8 cellular contexts compared by ENCODE assay signal in genomic region chr6:1608976-1609661, GRCh38. TPM values are rescaled to one million over a fixed set of nuclear protein-coding genes. Genes with fewer than 3 reads are reported as not detected.
DNase-seq lines count a peak whose midpoint lies in the region; ATAC-seq, FAIRE-seq and TF ChIP-seq lines count a peak whose summit lies in the region.

No MANE protein-coding gene starts in this region.

- H3K27me3 Mint-ChIP-seq in T-cell, result peaks cover 55 to 62% of the 10 kb centered on the region in 2 donors

- H3K27ac Mint-ChIP-seq in T-cell, result no peak overlapping the region

- DNase-seq in A549 (ENCODE audit: low read depth in 1 of 2, low spot score in 1 of 2) (no peak), T-cell (no peak), fibroblast of the aortic adventitia (ENCODE audit: low read depth) (peak; percentile 41), retina (peak; percentile 53), ureter (ENCODE audit: low spot score) (no peak)
- DNase-seq in activated effector memory CD4-positive, alpha-beta T cell treated with anti-CD3 and anti-CD28 coated beads, Interleukin-2, amount 50 U/mL, for 16 hours, result no peak

- peak overlapping the region; percentile 83 for H3K4me3 ChIP-seq in A549
- H3K4me3 ChIP-seq in fibroblast of the aortic adventitia (ENCODE audit: low read depth, low read length), result peak overlapping the region; percentile 64

- peak overlapping the region; percentile 99 for H3K4me2 ChIP-seq in A549

- TF ChIP-seq POLR2A in A549 (IDR thresholded peaks at IDR 0.05; ENCODE audit: low read length), result no peak

- H3K4me3 Mint-ChIP-seq in T-cell, result peak overlapping the region; percentile 50 to 70 (median 65)

- 0% methylated on average over 3 of the region's 70 CpGs for WGBS in A549 (ENCODE audit: missing lambda C conversion rate)

- no peaks in the 10 kb centered on the region for H3K9me3 ChIP-seq in A549

- CTCF ChIA-PET in A549 (lab: Yijun Ruan, JAX) (interaction anchor here (1.1 to 1.5 kb wide), 3 partner anchors 11 to 1025 kb away, joined by 4 read pairs; no protein-coding TSS in a partner anchor), T-cell (lab: Charles Lee) (no interaction called here)

- H3K4me1 ChIP-seq in A549, result peaks cover 13% of the 10 kb centered on the region; the same call in 2 of the 3 replicates

- H3K4me1 Mint-ChIP-seq in T-cell, result peaks cover 52 to 60% (median 54%) of the 10 kb centered on the region in 3 donors

- no peaks in the 10 kb centered on the region for H3K36me3 Mint-ChIP-seq in T-cell

- POLR2A ChIA-PET in A549 (lab: Yijun Ruan, JAX) (interaction anchor here (1.1 to 1.8 kb wide), 2 partner anchors 495 to 1025 kb away, joined by 5 to 10 read pairs; no protein-coding TSS in a partner anchor), T-cell (lab: Charles Lee) (no interaction called here)

- no peak for TF ChIP-seq EP300 in A549 (IDR thresholded peaks at IDR 0.05)

- FAIRE-seq in A549 (lab: Jason Lieb, UNC), result no peak

- no peak for TF ChIP-seq RAD21 in A549 (conservative IDR thresholded peaks at IDR 0.05 in 1 of 2, IDR thresholded peaks at IDR 0.05 in 1 of 2)

- H3K27ac ChIP-seq in A549, result peak overlapping the region; percentile 88 to 99

- TF ChIP-seq CTCF in A549 (IDR thresholded peaks at IDR 0.05), result no peak
- TF ChIP-seq CTCF in fibroblast of the aortic adventitia (IDR thresholded peaks at IDR 0.05; ENCODE audit: insufficient read depth, low read length), result no peak

- H3K9me3 Mint-ChIP-seq in T-cell, result no peaks in the 10 kb centered on the region

- ATAC-seq in A549 (peak in 1 of 2 experiments; percentile 3; a peak in 1 of 6 replicates), GM18909 (IDR thresholded peaks at IDR 0.05; ENCODE audit: poor library complexity, unreplicated experiment) (peak; percentile 3), T-cell (replicated peaks in 1 of 4) (peak in 1 of 4 experiments; percentile 8), HG03039 (IDR thresholded peaks at IDR 0.05; ENCODE audit: unreplicated experiment) (no peak)

TF ChIP-seq in A549, 52 proteins besides CTCF, POLR2A, EP300 and RAD21:
- TF ChIP-seq MAFK (IDR thresholded peaks at IDR 0.05; ENCODE audit: partially characterized antibody), result no peak
- TF ChIP-seq MAX (IDR thresholded peaks at IDR 0.05), result peak; percentile 77; the same call in 1 of the 2 replicates
- peak; percentile 32; the same call in 1 of the 2 replicates for TF ChIP-seq PHF8 (IDR thresholded peaks at IDR 0.05; ENCODE audit: borderline replicate concordance, low read depth)
- no peak for TF ChIP-seq BHLHE40 (IDR thresholded peaks at IDR 0.05; ENCODE audit: low read depth, low read length)
- TF ChIP-seq E2F6 (IDR thresholded peaks at IDR 0.05; ENCODE audit: borderline replicate concordance, low read depth), result peak; percentile 57; the same call in 1 of the 2 replicates
- no peak for TF ChIP-seq SMC3 (IDR thresholded peaks at IDR 0.05)
- peak; percentile 47; the same call in 1 of the 2 replicates for TF ChIP-seq RNF2 (IDR thresholded peaks at IDR 0.05; ENCODE audit: borderline replicate concordance, low read depth)
TF ChIP-seq in A549: peak in this region for 4.

RNA-seq across cellular contexts. Expression of gene FOXC1, which starts 0.6 kb away (rescaled TPM):
- 3.7 and 4.7 TPM in 2 replicates for polyA plus RNA-seq in A549 (2011; rRNA removed)
- 2.7 and 3.8 TPM in 2 replicates for polyA plus RNA-seq in A549 (2012; cell fraction: cytosol; rRNA removed)
- polyA plus RNA-seq in A549 (2012; cell fraction: nucleus; rRNA removed), result 3.3 and 5.3 TPM in 2 replicates
- polyA plus RNA-seq in A549 (2017; fragmentation: RNase III; extraction: RNeasy Plus Mini Kit Qiagen cat#74134 plus additional on column Dnase treatment), result 3.0 to 3.4 TPM (median 3.3 TPM) in 3 replicates
- 1.6 and 2.7 TPM in 2 replicates for polyA minus RNA-seq in A549 (2011; rRNA and poly(A)+ RNA removed)
- total RNA-seq in T-cell, result under 1 TPM in 3 of 5 donors, not detected in 2; 0.09 to 0.15 (median 0.12) TPM
- 4.4 and 15.7 TPM in 2 replicates for total RNA-seq in fibroblast of the aortic adventitia (ENCODE audit: low replicate concordance)
- 41.9 TPM for total RNA-seq in ureter

Comparison
In these comparisons a context has a peak if more than half of its experiments do, and no peak if none do; other contexts are left out.
1. DNase-seq: peak in fibroblast of the aortic adventitia (single experiment) and retina (single experiment); none in A549 (0 of 2), T-cell (0 of 34), ureter (single experiment) and activated effector memory CD4-positive, alpha-beta T cell treated with anti-CD3 and anti-CD28 coated beads, Interleukin-2, amount 50 U/mL, for 16 hours (single experiment).